In genomic region chr9:95498641-95499040, GRCh38 we compare ENCODE assay signal across 1 cellular context.
TF ChIP-seq lines count a peak whose summit lies in the region.

No MANE protein-coding gene starts in this region.

TF ChIP-seq in GM23338, 12 proteins besides CTCF, POLR2A, EP300 and RAD21:
- TF ChIP-seq, protein P1, sequence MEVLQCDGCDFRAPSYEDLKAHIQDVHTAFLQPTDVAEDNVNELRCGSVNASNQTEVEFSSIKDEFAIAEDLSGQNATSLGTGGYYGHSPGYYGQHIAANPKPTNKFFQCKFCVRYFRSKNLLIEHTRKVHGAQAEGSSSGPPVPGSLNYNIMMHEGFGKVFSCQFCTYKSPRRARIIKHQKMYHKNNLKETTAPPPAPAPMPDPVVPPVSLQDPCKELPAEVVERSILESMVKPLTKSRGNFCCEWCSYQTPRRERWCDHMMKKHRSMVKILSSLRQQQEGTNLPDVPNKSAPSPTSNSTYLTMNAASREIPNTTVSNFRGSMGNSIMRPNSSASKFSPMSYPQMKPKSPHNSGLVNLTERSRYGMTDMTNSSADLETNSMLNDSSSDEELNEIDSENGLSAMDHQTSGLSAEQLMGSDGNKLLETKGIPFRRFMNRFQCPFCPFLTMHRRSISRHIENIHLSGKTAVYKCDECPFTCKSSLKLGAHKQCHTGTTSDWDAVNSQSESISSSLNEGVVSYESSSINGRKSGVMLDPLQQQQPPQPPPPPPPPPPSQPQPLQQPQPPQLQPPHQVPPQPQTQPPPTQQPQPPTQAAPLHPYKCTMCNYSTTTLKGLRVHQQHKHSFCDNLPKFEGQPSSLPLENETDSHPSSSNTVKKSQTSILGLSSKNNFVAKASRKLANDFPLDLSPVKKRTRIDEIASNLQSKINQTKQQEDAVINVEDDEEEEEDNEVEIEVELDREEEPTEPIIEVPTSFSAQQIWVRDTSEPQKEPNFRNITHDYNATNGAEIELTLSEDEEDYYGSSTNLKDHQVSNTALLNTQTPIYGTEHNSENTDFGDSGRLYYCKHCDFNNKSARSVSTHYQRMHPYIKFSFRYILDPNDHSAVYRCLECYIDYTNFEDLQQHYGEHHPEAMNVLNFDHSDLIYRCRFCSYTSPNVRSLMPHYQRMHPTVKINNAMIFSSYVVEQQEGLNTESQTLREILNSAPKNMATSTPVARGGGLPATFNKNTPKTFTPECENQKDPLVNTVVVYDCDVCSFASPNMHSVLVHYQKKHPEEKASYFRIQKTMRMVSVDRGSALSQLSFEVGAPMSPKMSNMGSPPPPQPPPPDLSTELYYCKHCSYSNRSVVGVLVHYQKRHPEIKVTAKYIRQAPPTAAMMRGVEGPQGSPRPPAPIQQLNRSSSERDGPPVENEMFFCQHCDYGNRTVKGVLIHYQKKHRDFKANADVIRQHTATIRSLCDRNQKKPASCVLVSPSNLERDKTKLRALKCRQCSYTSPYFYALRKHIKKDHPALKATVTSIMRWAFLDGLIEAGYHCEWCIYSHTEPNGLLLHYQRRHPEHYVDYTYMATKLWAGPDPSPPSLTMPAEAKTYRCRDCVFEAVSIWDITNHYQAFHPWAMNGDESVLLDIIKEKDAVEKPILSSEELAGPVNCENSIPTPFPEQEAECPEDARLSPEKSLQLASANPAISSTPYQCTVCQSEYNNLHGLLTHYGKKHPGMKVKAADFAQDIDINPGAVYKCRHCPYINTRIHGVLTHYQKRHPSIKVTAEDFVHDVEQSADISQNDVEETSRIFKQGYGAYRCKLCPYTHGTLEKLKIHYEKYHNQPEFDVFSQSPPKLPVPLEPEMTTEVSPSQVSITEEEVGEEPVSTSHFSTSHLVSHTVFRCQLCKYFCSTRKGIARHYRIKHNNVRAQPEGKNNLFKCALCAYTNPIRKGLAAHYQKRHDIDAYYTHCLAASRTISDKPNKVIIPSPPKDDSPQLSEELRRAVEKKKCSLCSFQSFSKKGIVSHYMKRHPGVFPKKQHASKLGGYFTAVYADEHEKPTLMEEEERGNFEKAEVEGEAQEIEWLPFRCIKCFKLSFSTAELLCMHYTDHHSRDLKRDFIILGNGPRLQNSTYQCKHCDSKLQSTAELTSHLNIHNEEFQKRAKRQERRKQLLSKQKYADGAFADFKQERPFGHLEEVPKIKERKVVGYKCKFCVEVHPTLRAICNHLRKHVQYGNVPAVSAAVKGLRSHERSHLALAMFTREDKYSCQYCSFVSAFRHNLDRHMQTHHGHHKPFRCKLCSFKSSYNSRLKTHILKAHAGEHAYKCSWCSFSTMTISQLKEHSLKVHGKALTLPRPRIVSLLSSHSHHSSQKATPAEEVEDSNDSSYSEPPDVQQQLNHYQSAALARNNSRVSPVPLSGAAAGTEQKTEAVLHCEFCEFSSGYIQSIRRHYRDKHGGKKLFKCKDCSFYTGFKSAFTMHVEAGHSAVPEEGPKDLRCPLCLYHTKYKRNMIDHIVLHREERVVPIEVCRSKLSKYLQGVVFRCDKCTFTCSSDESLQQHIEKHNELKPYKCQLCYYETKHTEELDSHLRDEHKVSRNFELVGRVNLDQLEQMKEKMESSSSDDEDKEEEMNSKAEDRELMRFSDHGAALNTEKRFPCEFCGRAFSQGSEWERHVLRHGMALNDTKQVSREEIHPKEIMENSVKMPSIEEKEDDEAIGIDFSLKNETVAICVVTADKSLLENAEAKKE (CRISPR knock-in tag; IDR thresholded peaks at IDR 0.05) = no peak
- no peak for TF ChIP-seq STAT1 (IDR thresholded peaks at IDR 0.05; ENCODE audit: unreplicated experiment)
- no peak for TF ChIP-seq EZH2phosphoT487 (IDR thresholded peaks at IDR 0.05; ENCODE audit: unreplicated experiment)
- no peak for TF ChIP-seq CREB1 (CRISPR knock-in tag; IDR thresholded peaks at IDR 0.05; ENCODE audit: low read depth)
- TF ChIP-seq, protein P2, sequence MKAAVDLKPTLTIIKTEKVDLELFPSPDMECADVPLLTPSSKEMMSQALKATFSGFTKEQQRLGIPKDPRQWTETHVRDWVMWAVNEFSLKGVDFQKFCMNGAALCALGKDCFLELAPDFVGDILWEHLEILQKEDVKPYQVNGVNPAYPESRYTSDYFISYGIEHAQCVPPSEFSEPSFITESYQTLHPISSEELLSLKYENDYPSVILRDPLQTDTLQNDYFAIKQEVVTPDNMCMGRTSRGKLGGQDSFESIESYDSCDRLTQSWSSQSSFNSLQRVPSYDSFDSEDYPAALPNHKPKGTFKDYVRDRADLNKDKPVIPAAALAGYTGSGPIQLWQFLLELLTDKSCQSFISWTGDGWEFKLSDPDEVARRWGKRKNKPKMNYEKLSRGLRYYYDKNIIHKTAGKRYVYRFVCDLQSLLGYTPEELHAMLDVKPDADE (IDR thresholded peaks at IDR 0.05) = no peak
- TF ChIP-seq, protein P3, sequence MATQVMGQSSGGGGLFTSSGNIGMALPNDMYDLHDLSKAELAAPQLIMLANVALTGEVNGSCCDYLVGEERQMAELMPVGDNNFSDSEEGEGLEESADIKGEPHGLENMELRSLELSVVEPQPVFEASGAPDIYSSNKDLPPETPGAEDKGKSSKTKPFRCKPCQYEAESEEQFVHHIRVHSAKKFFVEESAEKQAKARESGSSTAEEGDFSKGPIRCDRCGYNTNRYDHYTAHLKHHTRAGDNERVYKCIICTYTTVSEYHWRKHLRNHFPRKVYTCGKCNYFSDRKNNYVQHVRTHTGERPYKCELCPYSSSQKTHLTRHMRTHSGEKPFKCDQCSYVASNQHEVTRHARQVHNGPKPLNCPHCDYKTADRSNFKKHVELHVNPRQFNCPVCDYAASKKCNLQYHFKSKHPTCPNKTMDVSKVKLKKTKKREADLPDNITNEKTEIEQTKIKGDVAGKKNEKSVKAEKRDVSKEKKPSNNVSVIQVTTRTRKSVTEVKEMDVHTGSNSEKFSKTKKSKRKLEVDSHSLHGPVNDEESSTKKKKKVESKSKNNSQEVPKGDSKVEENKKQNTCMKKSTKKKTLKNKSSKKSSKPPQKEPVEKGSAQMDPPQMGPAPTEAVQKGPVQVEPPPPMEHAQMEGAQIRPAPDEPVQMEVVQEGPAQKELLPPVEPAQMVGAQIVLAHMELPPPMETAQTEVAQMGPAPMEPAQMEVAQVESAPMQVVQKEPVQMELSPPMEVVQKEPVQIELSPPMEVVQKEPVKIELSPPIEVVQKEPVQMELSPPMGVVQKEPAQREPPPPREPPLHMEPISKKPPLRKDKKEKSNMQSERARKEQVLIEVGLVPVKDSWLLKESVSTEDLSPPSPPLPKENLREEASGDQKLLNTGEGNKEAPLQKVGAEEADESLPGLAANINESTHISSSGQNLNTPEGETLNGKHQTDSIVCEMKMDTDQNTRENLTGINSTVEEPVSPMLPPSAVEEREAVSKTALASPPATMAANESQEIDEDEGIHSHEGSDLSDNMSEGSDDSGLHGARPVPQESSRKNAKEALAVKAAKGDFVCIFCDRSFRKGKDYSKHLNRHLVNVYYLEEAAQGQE (IDR thresholded peaks at IDR 0.05; ENCODE audit: unreplicated experiment) = no peak
- no peak for TF ChIP-seq POLR2AphosphoS5 (IDR thresholded peaks at IDR 0.05; ENCODE audit: low read depth)
- TF ChIP-seq NANOG (IDR thresholded peaks at IDR 0.05; ENCODE audit: borderline replicate concordance) = no peak
- no peak for TF ChIP-seq JUNB (IDR thresholded peaks at IDR 0.05; ENCODE audit: unreplicated experiment)
- TF ChIP-seq ZNF114 (CRISPR knock-in tag; IDR thresholded peaks at IDR 0.05) = no peak
- no peak for TF ChIP-seq ZNF331 (CRISPR knock-in tag; IDR thresholded peaks at IDR 0.05; ENCODE audit: low read depth)
- TF ChIP-seq EZH2 (IDR thresholded peaks at IDR 0.05; ENCODE audit: low read depth, unreplicated experiment) = no peak
